19 cellular contexts compared by ENCODE assay signal in genomic region chr12:38776657-38777056, GRCh38.
DNase-seq lines count a peak whose midpoint lies in the region; ATAC-seq and TF ChIP-seq lines count a peak whose summit lies in the region.
"Had no signal": no experiment of that assay in that cellular context is flagged by ENCODE, and none has a peak within 500 bp of the region (broad histone marks: within the 10 kb centered on the region; RNA-seq: fewer than 3 reads in every experiment).

No MANE protein-coding gene starts in this region.

- H3K4me3 ChIP-seq in PC-3 (ENCODE audit: low read length) (no peak overlapping the region), choroid plexus epithelial cell (ENCODE audit: low read depth, low read length) (no peak overlapping the region)
- H3K4me3 ChIP-seq: GM23248, SK-N-MC had no signal

- DNase-seq in PC-3 (peak; percentile 8), choroid plexus epithelial cell (ENCODE audit: low read depth) (peak; percentile 4), foreskin keratinocyte (peak in 1 of 2 donors; percentile 15), head of caudate nucleus (no peak)
- no peak for DNase-seq in activated CD4-positive, alpha-beta T cell treated with anti-CD3 and anti-CD28 coated beads for 48 hours
- DNase-seq: ACHN; C1 segment of cervical spinal cord; CD8-positive, alpha-beta memory T cell; DMS79; GM23248; NCI-H1417; NCI-H187 treated with DMSO at 0.1 percent for 48 hours; NCI-H226; NCI-H524 treated with DMSO at 0.1 percent for 48 hours; SHP77 had no signal

- no peaks in the 10 kb centered on the region for H3K9me2 ChIP-seq in PC-3 (replicated peaks; ENCODE audit: low read length)

- H3K4me2 ChIP-seq in PC-3 (ENCODE audit: low read length): no peak overlapping the region

- no peaks in the 10 kb centered on the region for H3K4me1 ChIP-seq in PC-3 (ENCODE audit: insufficient read depth, low read length)
- no peaks in the 10 kb centered on the region for H3K4me1 ChIP-seq in foreskin keratinocyte

- intact Hi-C loops in PC-3 (cut with micrococcal nuclease): no loop called here
- intact Hi-C loops in head of caudate nucleus (cut with DNase I): no loop called here

- no peaks in the 10 kb centered on the region for H3K27me3 ChIP-seq in PC-3 (ENCODE audit: low read length)
- no peaks in the 10 kb centered on the region for H3K27me3 ChIP-seq in foreskin keratinocyte

- H3K27ac ChIP-seq in PC-3 (ENCODE audit: low read length): no peak overlapping the region
- no peak overlapping the region for H3K27ac ChIP-seq in foreskin keratinocyte
- H3K27ac ChIP-seq: GM23248, SK-N-MC had no signal

- no peak overlapping the region for H3K9ac ChIP-seq in PC-3 (ENCODE audit: low read length)
- H3K9ac ChIP-seq: GM23248 had no signal

- no peaks in the 10 kb centered on the region for H4K20me1 ChIP-seq in PC-3 (ENCODE audit: low read length)

- POLR2A ChIA-PET in PC-3 (lab: Charles Lee; ENCODE audit: unreplicated experiment): no interaction called here

- H3F3A ChIP-seq in PC-3 (ENCODE audit: low read length, unreplicated experiment): no peaks in the 10 kb centered on the region

- no TSS peak for BruUV-seq in PC-3 (replicated peaks; lab: Mats Ljungman, UMichigan)

- TF ChIP-seq CTCF in PC-3 (conservative IDR thresholded peaks at IDR 0.05; ENCODE audit: low read depth, low read length) (no peak), choroid plexus epithelial cell (conservative IDR thresholded peaks at IDR 0.05; ENCODE audit: low read depth, low read length) (no peak), foreskin keratinocyte (conservative IDR thresholded peaks at IDR 0.05) (no peak)

- CTCF ChIA-PET in PC-3 (lab: Charles Lee): no interaction called here

- H3K36me3 ChIP-seq in PC-3 (ENCODE audit: low read depth, low read length): no peaks in the 10 kb centered on the region

- ATAC-seq in GM19351 (IDR thresholded peaks at IDR 0.05; ENCODE audit: unreplicated experiment) (peak; percentile 24), PC-3 (no peak), foreskin keratinocyte (peak; percentile 39), GM19467 (IDR thresholded peaks at IDR 0.05; ENCODE audit: unreplicated experiment) (no peak)
- ATAC-seq: HCT116 had no signal

- no peaks in the 10 kb centered on the region for H3K9me3 ChIP-seq in PC-3 (ENCODE audit: low read length)

- no peaks in the 10 kb centered on the region for H3K79me2 ChIP-seq in PC-3 (ENCODE audit: low read length)

- no peak overlapping the region for H2AFZ ChIP-seq in PC-3 (ENCODE audit: low read length)
- H2AFZ ChIP-seq: GM23248 had no signal

Comparison
In these comparisons a context has a peak if more than half of its experiments do, and no peak if none do; other contexts are left out.
1. ATAC-seq: peak in GM19351 (single experiment) and foreskin keratinocyte (single experiment); none in PC-3 (single experiment) and GM19467 (single experiment).
2. DNase-seq: peak in PC-3 (single experiment) and choroid plexus epithelial cell (single experiment); none in head of caudate nucleus (0 of 42) and activated CD4-positive, alpha-beta T cell treated with anti-CD3 and anti-CD28 coated beads for 48 hours (single experiment).